In the genomic region with DNA sequence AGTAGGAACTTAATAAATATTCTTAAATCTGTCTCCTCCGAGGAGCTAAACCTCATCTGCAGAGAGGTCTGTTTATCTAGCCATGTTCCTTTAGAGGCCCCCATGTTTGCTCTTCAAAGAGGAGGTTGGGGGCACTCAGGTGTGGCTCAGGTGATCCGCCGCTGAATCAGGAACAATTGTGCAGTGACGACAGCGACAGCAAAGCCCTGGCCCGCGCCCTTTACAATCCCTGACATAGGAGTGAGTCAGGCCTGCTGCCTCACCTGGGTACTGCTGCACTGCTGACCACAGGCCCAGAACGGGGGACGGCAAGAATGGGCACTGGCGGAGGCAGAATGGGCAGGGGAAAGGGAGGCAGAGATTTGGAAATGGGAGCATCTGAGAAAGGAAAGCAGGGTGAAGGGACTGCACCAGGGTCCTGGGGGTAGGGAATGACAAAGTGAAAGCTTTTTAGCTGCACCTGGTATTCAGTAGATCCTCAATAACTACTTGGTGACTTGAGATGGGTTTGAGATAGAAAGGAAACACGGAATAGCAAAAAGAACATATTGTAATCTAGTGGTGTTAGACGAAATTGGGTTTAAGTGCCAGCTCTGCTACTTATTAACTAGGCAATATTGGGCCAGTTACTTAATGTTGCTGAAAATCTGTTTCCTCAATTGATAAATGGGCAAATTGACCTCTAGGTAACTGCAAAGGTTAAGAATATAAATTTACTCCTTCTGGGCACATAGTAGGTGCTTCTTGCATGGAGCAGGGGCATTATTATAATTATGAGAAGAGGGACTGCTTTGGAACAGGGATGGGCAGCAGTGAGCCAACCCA, we compare ENCODE assay signal across 1 cellular context.
TF ChIP-seq lines count a peak whose summit lies in the region.

No MANE protein-coding gene starts in this region.

TF ChIP-seq in HepG2, 621 proteins besides CTCF, POLR2A, EP300 and RAD21 (continued from another document and continues in another):
- TF ChIP-seq, protein P1, sequence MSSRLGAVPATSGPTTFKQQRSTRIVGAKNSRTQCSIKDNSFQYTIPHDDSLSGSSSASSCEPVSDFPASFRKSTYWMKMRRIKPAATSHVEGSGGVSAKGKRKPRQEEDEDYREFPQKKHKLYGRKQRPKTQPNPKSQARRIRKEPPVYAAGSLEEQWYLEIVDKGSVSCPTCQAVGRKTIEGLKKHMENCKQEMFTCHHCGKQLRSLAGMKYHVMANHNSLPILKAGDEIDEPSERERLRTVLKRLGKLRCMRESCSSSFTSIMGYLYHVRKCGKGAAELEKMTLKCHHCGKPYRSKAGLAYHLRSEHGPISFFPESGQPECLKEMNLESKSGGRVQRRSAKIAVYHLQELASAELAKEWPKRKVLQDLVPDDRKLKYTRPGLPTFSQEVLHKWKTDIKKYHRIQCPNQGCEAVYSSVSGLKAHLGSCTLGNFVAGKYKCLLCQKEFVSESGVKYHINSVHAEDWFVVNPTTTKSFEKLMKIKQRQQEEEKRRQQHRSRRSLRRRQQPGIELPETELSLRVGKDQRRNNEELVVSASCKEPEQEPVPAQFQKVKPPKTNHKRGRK (CRISPR knock-in tag; IDR thresholded peaks at IDR 0.05) = no peak
- TF ChIP-seq RFX3 (CRISPR knock-in tag; IDR thresholded peaks at IDR 0.05) = no peak
- no peak for TF ChIP-seq GPN1 (CRISPR knock-in tag; IDR thresholded peaks at IDR 0.05; ENCODE audit: borderline replicate concordance)
- 0 out of 2 replicates have a peak, but pooled peaks have one; percentile 38 for TF ChIP-seq ZNF724P (CRISPR knock-in tag; IDR thresholded peaks at IDR 0.05; ENCODE audit: borderline replicate concordance)
- TF ChIP-seq SAP130 (CRISPR knock-in tag; IDR thresholded peaks at IDR 0.05; ENCODE audit: low read depth) = peak; percentile 70
- TF ChIP-seq ZKSCAN8 (CRISPR knock-in tag; IDR thresholded peaks at IDR 0.05; ENCODE audit: borderline replicate concordance) = peak; percentile 10; the same call in 1 of the 2 replicates
- TF ChIP-seq, protein P2, sequence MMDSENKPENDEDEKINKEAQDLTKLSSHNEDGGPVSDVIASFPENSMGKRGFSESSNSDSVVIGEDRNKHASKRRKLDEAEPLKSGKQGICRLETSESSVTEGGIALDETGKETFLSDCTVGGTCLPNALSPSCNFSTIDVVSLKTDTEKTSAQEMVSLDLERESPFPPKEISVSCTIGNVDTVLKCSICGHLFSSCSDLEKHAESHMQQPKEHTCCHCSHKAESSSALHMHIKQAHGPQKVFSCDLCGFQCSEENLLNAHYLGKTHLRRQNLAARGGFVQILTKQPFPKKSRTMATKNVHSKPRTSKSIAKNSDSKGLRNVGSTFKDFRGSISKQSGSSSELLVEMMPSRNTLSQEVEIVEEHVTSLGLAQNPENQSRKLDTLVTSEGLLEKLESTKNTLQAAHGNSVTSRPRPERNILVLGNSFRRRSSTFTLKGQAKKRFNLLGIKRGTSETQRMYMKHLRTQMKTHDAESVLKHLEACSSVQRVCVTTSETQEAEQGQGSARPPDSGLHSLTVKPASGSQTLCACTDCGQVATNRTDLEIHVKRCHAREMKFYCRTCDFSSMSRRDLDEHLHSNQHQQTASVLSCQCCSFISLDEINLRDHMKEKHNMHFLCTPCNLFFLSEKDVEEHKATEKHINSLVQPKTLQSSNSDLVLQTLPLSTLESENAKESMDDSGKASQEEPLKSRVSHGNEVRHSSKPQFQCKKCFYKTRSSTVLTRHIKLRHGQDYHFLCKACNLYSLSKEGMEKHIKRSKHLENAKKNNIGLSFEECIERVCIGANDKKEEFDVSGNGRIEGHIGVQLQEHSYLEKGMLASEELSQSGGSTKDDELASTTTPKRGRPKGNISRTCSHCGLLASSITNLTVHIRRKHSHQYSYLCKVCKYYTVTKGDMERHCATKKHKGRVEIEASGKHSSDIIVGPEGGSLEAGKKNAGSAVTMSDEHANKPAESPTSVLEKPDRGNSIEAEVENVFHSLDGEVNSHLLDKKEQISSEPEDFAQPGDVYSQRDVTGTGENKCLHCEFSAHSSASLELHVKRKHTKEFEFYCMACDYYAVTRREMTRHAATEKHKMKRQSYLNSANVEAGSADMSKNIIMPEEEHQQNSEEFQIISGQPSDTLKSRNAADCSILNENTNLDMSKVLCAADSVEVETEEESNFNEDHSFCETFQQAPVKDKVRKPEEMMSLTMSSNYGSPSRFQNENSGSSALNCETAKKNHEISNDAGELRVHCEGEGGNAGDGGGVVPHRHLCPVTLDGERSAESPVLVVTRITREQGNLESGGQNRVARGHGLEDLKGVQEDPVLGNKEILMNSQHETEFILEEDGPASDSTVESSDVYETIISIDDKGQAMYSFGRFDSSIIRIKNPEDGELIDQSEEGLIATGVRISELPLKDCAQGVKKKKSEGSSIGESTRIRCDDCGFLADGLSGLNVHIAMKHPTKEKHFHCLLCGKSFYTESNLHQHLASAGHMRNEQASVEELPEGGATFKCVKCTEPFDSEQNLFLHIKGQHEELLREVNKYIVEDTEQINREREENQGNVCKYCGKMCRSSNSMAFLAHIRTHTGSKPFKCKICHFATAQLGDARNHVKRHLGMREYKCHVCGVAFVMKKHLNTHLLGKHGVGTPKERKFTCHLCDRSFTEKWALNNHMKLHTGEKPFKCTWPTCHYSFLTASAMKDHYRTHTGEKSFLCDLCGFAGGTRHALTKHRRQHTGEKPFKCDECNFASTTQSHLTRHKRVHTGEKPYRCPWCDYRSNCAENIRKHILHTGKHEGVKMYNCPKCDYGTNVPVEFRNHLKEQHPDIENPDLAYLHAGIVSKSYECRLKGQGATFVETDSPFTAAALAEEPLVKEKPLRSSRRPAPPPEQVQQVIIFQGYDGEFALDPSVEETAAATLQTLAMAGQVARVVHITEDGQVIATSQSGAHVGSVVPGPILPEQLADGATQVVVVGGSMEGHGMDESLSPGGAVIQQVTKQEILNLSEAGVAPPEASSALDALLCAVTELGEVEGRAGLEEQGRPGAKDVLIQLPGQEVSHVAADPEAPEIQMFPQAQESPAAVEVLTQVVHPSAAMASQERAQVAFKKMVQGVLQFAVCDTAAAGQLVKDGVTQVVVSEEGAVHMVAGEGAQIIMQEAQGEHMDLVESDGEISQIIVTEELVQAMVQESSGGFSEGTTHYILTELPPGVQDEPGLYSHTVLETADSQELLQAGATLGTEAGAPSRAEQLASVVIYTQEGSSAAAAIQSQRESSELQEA (CRISPR knock-in tag; IDR thresholded peaks at IDR 0.05; ENCODE audit: not compliant biosample characterization) = no peak
- TF ChIP-seq, protein P3, sequence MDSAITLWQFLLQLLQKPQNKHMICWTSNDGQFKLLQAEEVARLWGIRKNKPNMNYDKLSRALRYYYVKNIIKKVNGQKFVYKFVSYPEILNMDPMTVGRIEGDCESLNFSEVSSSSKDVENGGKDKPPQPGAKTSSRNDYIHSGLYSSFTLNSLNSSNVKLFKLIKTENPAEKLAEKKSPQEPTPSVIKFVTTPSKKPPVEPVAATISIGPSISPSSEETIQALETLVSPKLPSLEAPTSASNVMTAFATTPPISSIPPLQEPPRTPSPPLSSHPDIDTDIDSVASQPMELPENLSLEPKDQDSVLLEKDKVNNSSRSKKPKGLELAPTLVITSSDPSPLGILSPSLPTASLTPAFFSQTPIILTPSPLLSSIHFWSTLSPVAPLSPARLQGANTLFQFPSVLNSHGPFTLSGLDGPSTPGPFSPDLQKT (CRISPR knock-in tag; IDR thresholded peaks at IDR 0.05; ENCODE audit: borderline replicate concordance) = no peak
- TF ChIP-seq KLF11 (CRISPR knock-in tag; IDR thresholded peaks at IDR 0.05) = no peak
- TF ChIP-seq RFXAP (CRISPR knock-in tag; IDR thresholded peaks at IDR 0.05; ENCODE audit: borderline replicate concordance) = no peak
- TF ChIP-seq, protein P4, sequence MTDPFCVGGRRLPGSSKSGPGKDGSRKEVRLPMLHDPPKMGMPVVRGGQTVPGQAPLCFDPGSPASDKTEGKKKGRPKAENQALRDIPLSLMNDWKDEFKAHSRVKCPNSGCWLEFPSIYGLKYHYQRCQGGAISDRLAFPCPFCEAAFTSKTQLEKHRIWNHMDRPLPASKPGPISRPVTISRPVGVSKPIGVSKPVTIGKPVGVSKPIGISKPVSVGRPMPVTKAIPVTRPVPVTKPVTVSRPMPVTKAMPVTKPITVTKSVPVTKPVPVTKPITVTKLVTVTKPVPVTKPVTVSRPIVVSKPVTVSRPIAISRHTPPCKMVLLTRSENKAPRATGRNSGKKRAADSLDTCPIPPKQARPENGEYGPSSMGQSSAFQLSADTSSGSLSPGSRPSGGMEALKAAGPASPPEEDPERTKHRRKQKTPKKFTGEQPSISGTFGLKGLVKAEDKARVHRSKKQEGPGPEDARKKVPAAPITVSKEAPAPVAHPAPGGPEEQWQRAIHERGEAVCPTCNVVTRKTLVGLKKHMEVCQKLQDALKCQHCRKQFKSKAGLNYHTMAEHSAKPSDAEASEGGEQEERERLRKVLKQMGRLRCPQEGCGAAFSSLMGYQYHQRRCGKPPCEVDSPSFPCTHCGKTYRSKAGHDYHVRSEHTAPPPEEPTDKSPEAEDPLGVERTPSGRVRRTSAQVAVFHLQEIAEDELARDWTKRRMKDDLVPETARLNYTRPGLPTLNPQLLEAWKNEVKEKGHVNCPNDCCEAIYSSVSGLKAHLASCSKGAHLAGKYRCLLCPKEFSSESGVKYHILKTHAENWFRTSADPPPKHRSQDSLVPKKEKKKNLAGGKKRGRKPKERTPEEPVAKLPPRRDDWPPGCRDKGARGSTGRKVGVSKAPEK (CRISPR knock-in tag; IDR thresholded peaks at IDR 0.05; ENCODE audit: borderline replicate concordance) = peak; percentile 70; the same call in 1 of the 2 replicates
- no peak for TF ChIP-seq MBNL3 (CRISPR knock-in tag; conservative IDR thresholded peaks at IDR 0.05)
- no peak for TF ChIP-seq HHEX (CRISPR knock-in tag; IDR thresholded peaks at IDR 0.05)
- no peak for TF ChIP-seq ZNF143 (CRISPR knock-in tag; IDR thresholded peaks at IDR 0.05)
- TF ChIP-seq ZKSCAN5 (CRISPR knock-in tag; IDR thresholded peaks at IDR 0.05) = 0 out of 2 replicates have a peak, but pooled peaks have one; percentile 31
- TF ChIP-seq KAT7 (CRISPR knock-in tag; IDR thresholded peaks at IDR 0.05; ENCODE audit: borderline replicate concordance) = no peak; the same call in 1 of the 2 replicates
- 0 out of 2 replicates have a peak, but pooled peaks have one; percentile 48 for TF ChIP-seq ZBTB7B (CRISPR knock-in tag; IDR thresholded peaks at IDR 0.05)
- no peak for TF ChIP-seq HNF4G (IDR thresholded peaks at IDR 0.05; ENCODE audit: borderline replicate concordance, low read depth, low read length)
- TF ChIP-seq HNF4G (CRISPR knock-in tag; IDR thresholded peaks at IDR 0.05; ENCODE audit: borderline replicate concordance, low read depth) = no peak
- TF ChIP-seq, protein P5, sequence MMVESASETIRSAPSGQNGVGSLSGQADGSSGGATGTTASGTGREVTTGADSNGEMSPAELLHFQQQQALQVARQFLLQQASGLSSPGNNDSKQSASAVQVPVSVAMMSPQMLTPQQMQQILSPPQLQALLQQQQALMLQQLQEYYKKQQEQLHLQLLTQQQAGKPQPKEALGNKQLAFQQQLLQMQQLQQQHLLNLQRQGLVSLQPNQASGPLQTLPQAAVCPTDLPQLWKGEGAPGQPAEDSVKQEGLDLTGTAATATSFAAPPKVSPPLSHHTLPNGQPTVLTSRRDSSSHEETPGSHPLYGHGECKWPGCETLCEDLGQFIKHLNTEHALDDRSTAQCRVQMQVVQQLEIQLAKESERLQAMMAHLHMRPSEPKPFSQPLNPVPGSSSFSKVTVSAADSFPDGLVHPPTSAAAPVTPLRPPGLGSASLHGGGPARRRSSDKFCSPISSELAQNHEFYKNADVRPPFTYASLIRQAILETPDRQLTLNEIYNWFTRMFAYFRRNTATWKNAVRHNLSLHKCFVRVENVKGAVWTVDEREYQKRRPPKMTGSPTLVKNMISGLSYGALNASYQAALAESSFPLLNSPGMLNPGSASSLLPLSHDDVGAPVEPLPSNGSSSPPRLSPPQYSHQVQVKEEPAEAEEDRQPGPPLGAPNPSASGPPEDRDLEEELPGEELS (CRISPR knock-in tag; IDR thresholded peaks at IDR 0.05) = 0 out of 2 replicates have a peak, but pooled peaks have one; percentile 12
- TF ChIP-seq, protein P6, sequence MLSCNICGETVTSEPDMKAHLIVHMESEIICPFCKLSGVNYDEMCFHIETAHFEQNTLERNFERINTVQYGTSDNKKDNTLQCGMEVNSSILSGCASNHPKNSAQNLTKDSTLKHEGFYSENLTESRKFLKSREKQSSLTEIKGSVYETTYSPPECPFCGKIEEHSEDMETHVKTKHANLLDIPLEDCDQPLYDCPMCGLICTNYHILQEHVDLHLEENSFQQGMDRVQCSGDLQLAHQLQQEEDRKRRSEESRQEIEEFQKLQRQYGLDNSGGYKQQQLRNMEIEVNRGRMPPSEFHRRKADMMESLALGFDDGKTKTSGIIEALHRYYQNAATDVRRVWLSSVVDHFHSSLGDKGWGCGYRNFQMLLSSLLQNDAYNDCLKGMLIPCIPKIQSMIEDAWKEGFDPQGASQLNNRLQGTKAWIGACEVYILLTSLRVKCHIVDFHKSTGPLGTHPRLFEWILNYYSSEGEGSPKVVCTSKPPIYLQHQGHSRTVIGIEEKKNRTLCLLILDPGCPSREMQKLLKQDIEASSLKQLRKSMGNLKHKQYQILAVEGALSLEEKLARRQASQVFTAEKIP (CRISPR knock-in tag; IDR thresholded peaks at IDR 0.05; ENCODE audit: borderline replicate concordance) = no peak
- TF ChIP-seq ZFX (CRISPR knock-in tag; IDR thresholded peaks at IDR 0.05; ENCODE audit: low read depth) = peak; percentile 89
- TF ChIP-seq SNAPC2 (CRISPR knock-in tag; IDR thresholded peaks at IDR 0.05) = 0 out of 2 replicates have a peak, but pooled peaks have one; percentile 9
- no peak for TF ChIP-seq TARDBP (CRISPR knock-in tag; IDR thresholded peaks at IDR 0.05)
- TF ChIP-seq RXRA (CRISPR knock-in tag; IDR thresholded peaks at IDR 0.05) = peak; percentile 40; the same call in 1 of the 2 replicates
- no peak for TF ChIP-seq HDAC6 (IDR thresholded peaks at IDR 0.05; ENCODE audit: low read depth, low read length)
- no peak for TF ChIP-seq HNRNPK (IDR thresholded peaks at IDR 0.05; ENCODE audit: low read depth, low read length, poor library complexity, severe bottlenecking)
